ENCODE assay signal across 27 cellular contexts in genomic region chr7:27377988-27378387, GRCh38.
A peak's percentile ranks its signal among the peaks of the same experiment; 100 is the strongest.
DNase-seq lines count a peak whose midpoint lies in the region; ATAC-seq and TF ChIP-seq lines count a peak whose summit lies in the region.
"Had no signal": no experiment of that assay in that cellular context is flagged by ENCODE, and none has a peak within 500 bp of the region (broad histone marks: within the 10 kb centered on the region; RNA-seq: fewer than 3 reads in every experiment).

No MANE protein-coding gene starts in this region.

- no peak overlapping the region for H3K4me2 ChIP-seq in H9 (ENCODE audit: insufficient read depth, insufficient read length, low read length)
- H3K4me2 ChIP-seq: hepatocyte had no signal

- H2BK20ac ChIP-seq in H9 (ENCODE audit: low read depth, low read length, poor library complexity, severe bottlenecking): no peak overlapping the region

- H3K4me3 Mint-ChIP-seq in H9: no peak overlapping the region; a peak in 1 of 5 replicates
- H3K4me3 Mint-ChIP-seq: activated T-cell treated with anti-CD3 and anti-CD28 coated beads, Interleukin-2, amount 50 U/mL, for 4 hours; CD4-positive, alpha-beta memory T cell; IgD-negative memory B cell; mesothelial cell of epicardium; natural killer cell; stimulated activated effector memory CD8-positive, alpha-beta T cell treated with anti-CD3 and anti-CD28 coated beads, Interleukin-12 subunit alpha, Interleukin-12 subunit beta, amount 100 ng/mL, for 72 hours had no signal

- DNase-seq in AG10803 (ENCODE audit: low read depth): no peak
- DNase-seq in H9: no peak
- peak; percentile 57 for DNase-seq in SK-MEL-5 (ENCODE audit: low read depth, low spot score)
- DNase-seq in iPS-NIHi7 (ENCODE audit: extremely low spot score): peak; percentile 38
- no peak for DNase-seq in stimulated activated naive CD8-positive, alpha-beta T cell treated with anti-CD3 and anti-CD28 coated beads, Interleukin-15, Interleukin-2, amounts not matched to agents 100 U/mL and 50 U/mL, for 24 hours
- DNase-seq in stimulated activated CD4-positive, alpha-beta T cell treated with anti-CD3 and anti-CD28 coated beads, Interleukin-2, amount 100 ng/mL, for 24 hours: no peak
- DNase-seq: activated CD4-positive, alpha-beta T cell treated with anti-CD3 and anti-CD28 coated beads for 48 hours; activated T-cell treated with anti-CD3 and anti-CD28 coated beads, Interleukin-2, amount 50 U/mL, for 4 hours; CD4-positive, alpha-beta memory T cell; effector CD8-positive, alpha-beta T cell; HCEC 1CT; left lung; MM.1S; natural killer cell; NCI-H1436 treated with DMSO at 0.1 percent for 48 hours; NCI-H524 treated with DMSO at 0.1 percent for 48 hours; pancreas; stimulated activated CD4-positive, alpha-beta T cell treated with anti-CD3 and anti-CD28 coated beads, Interleukin-2, amount 100 ng/mL, for 48 hours; T-helper 2 cell had no signal

- no peak overlapping the region for H2BK15ac ChIP-seq in H9 (ENCODE audit: low read depth, low read length)

- ATAC-seq in stimulated activated naive CD8-positive, alpha-beta T cell treated with anti-CD3 and anti-CD28 coated beads, Interleukin-15, Interleukin-2, amounts not matched to agents 100 U/mL and 50 U/mL, for 24 hours: no peak
- ATAC-seq in HG02759 (IDR thresholded peaks at IDR 0.05; ENCODE audit: unreplicated experiment): no peak
- ATAC-seq: activated T-cell treated with anti-CD3 and anti-CD28 coated beads, Interleukin-2, amount 50 U/mL, for 4 hours; GM12878; left lung; pancreas; stimulated activated effector memory CD8-positive, alpha-beta T cell treated with anti-CD3 and anti-CD28 coated beads, Interleukin-12 subunit alpha, Interleukin-12 subunit beta, amount 100 ng/mL, for 72 hours had no signal

- H3K18ac ChIP-seq in H9 (ENCODE audit: insufficient read length, low read depth, low read length): no peak overlapping the region

- H3K9ac ChIP-seq in H9 (ENCODE audit: extremely low read depth, insufficient read length, low read length): no peak overlapping the region

- H3T11ph ChIP-seq in H9 (ENCODE audit: low read length): no peak overlapping the region

- H4K91ac ChIP-seq in H9 (ENCODE audit: insufficient read length, low read depth, low read length): no peak overlapping the region

- H3K23me2 ChIP-seq in H9 (ENCODE audit: insufficient read length, low read depth, low read length, poor library complexity, severe bottlenecking): no peaks in the 10 kb centered on the region

- peaks cover 4% of the 10 kb centered on the region; the same call in 1 of the 2 replicates for H3K27me3 Mint-ChIP-seq in H9 (ENCODE audit: low read depth)

- H3K14ac ChIP-seq in H9 (ENCODE audit: insufficient read depth, low read length): no peak overlapping the region

- H3K4me1 Mint-ChIP-seq in H9: peaks cover 22 to 37% of the 10 kb centered on the region in 2 experiments
- H3K4me1 Mint-ChIP-seq: CD4-positive, alpha-beta memory T cell; IgD-negative memory B cell; natural killer cell; stimulated activated effector memory CD8-positive, alpha-beta T cell treated with anti-CD3 and anti-CD28 coated beads, Interleukin-12 subunit alpha, Interleukin-12 subunit beta, amount 100 ng/mL, for 72 hours had no signal

- no peak overlapping the region for H2AK5ac ChIP-seq in H9 (ENCODE audit: insufficient read length, low read length)

- H3K27ac ChIP-seq in H9 (ENCODE audit: insufficient read length, low read depth, low read length): no peak overlapping the region
- H3K27ac ChIP-seq: hepatocyte, left lung, pancreas, RWPE1, SK-N-MC had no signal

- H3K27ac Mint-ChIP-seq in H9: peak overlapping the region in 1 of 3 experiments; percentile 30; a peak in 1 of 7 replicates
- H3K27ac Mint-ChIP-seq: CD4-positive, alpha-beta memory T cell; IgD-negative memory B cell; mesothelial cell of epicardium; natural killer cell; stimulated activated effector memory CD8-positive, alpha-beta T cell treated with anti-CD3 and anti-CD28 coated beads, Interleukin-12 subunit alpha, Interleukin-12 subunit beta, amount 100 ng/mL, for 72 hours had no signal

- no CpG with 5 or more reads among the region's 8 CpGs for whole genome bisulfite sequencing in H9 (ENCODE audit: extremely low coverage, insufficient read length, low lambda C conversion rate)

- H3K23ac ChIP-seq in H9 (ENCODE audit: insufficient read length, low read depth, low read length): no peak overlapping the region

- no peak overlapping the region for H2AFZ ChIP-seq in H9 (ENCODE audit: low read length)
- H2AFZ ChIP-seq: hepatocyte had no signal

- H3K56ac ChIP-seq in H9 (ENCODE audit: insufficient read length, low read depth, low read length): no peak overlapping the region

- H3K4me3 ChIP-seq in AG10803 (ENCODE audit: low read length): no peak overlapping the region
- H3K4me3 ChIP-seq: GM12878, hepatocyte, left lung, pancreas, SK-N-MC had no signal

- H2BK5ac ChIP-seq in H9 (ENCODE audit: insufficient read length, low read length): no peak overlapping the region

- no peak overlapping the region for H4K8ac ChIP-seq in H9 (replicated peaks; ENCODE audit: insufficient read length, low read depth, low read length)

- H3K79me1 ChIP-seq in H9 (ENCODE audit: insufficient read depth, low read depth, low read length, poor library complexity, severe bottlenecking): no peaks in the 10 kb centered on the region

- no peaks in the 10 kb centered on the region for H3K9me3 Mint-ChIP-seq in H9
- H3K9me3 Mint-ChIP-seq: activated T-cell treated with anti-CD3 and anti-CD28 coated beads, Interleukin-2, amount 50 U/mL, for 4 hours; CD4-positive, alpha-beta memory T cell; IgD-negative memory B cell; mesothelial cell of epicardium; natural killer cell; stimulated activated effector memory CD8-positive, alpha-beta T cell treated with anti-CD3 and anti-CD28 coated beads, Interleukin-12 subunit alpha, Interleukin-12 subunit beta, amount 100 ng/mL, for 72 hours had no signal

- in situ Hi-C loops in SK-MEL-5 (cut with HindIII; ENCODE audit: low pct_unique_long_range_greater_than_20kb, low sequenced_read_pairs): no loop called here

- peaks cover 9% of the 10 kb centered on the region; the same call in 1 of the 2 replicates for H3K4me1 ChIP-seq in H9 (ENCODE audit: insufficient read depth, low read length)
- H3K4me1 ChIP-seq: left lung, pancreas had no signal

- no peaks in the 10 kb centered on the region for H4K20me1 ChIP-seq in H9 (ENCODE audit: control insufficient read depth, insufficient read depth, insufficient read length)

- no peak overlapping the region for H4K5ac ChIP-seq in H9 (ENCODE audit: insufficient read length, low read depth, low read length)

- TF ChIP-seq CTCF in AG10803 (conservative IDR thresholded peaks at IDR 0.05; ENCODE audit: low read length): peak; percentile 16; the same call in 1 of the 2 replicates
- peak; percentile 57 for TF ChIP-seq CTCF in H9 (conservative IDR thresholded peaks at IDR 0.05)

- no peaks in the 10 kb centered on the region; the same call in 1 of the 2 replicates for H3K27me3 ChIP-seq in H9 (ENCODE audit: insufficient read depth, low read length)
- H3K27me3 ChIP-seq: hepatocyte, left lung, pancreas had no signal

- H3K36me3 Mint-ChIP-seq in H9 (ENCODE audit: insufficient read depth in 1 of 3, low read depth in 3 of 3): no peaks in the 10 kb centered on the region; a peak in 1 of 7 replicates
- H3K36me3 Mint-ChIP-seq: CD4-positive, alpha-beta memory T cell; IgD-negative memory B cell; mesothelial cell of epicardium; natural killer cell; stimulated activated effector memory CD8-positive, alpha-beta T cell treated with anti-CD3 and anti-CD28 coated beads, Interleukin-12 subunit alpha, Interleukin-12 subunit beta, amount 100 ng/mL, for 72 hours had no signal

- no peaks in the 10 kb centered on the region for H3K79me2 ChIP-seq in H9 (ENCODE audit: insufficient read depth, low read length)
- H3K79me2 ChIP-seq: hepatocyte had no signal

- no peak overlapping the region for H3K4ac ChIP-seq in H9 (ENCODE audit: low read depth, low read length)

- H2BK12ac ChIP-seq in H9 (ENCODE audit: insufficient read length, low read depth, low read length): no peak overlapping the region

- no peak overlapping the region for H2BK120ac ChIP-seq in H9 (ENCODE audit: low read depth, low read length, poor library complexity, severe bottlenecking)

- no peaks in the 10 kb centered on the region for H3K9me3 ChIP-seq in H9 (ENCODE audit: control insufficient read depth, low read depth, low read length)
- H3K9me3 ChIP-seq: left lung, pancreas had no signal

Comparison
In these comparisons a context has a peak if more than half of its experiments do, and no peak if none do; other contexts are left out.
1. DNase-seq: peak in SK-MEL-5 (single experiment) and iPS-NIHi7 (single experiment); none in AG10803 (single experiment), H9 (single experiment), stimulated activated naive CD8-positive, alpha-beta T cell treated with anti-CD3 and anti-CD28 coated beads, Interleukin-15, Interleukin-2, amounts not matched to agents 100 U/mL and 50 U/mL, for 24 hours (single experiment) and stimulated activated CD4-positive, alpha-beta T cell treated with anti-CD3 and anti-CD28 coated beads, Interleukin-2, amount 100 ng/mL, for 24 hours (0 of 2).